In the genomic region with DNA sequence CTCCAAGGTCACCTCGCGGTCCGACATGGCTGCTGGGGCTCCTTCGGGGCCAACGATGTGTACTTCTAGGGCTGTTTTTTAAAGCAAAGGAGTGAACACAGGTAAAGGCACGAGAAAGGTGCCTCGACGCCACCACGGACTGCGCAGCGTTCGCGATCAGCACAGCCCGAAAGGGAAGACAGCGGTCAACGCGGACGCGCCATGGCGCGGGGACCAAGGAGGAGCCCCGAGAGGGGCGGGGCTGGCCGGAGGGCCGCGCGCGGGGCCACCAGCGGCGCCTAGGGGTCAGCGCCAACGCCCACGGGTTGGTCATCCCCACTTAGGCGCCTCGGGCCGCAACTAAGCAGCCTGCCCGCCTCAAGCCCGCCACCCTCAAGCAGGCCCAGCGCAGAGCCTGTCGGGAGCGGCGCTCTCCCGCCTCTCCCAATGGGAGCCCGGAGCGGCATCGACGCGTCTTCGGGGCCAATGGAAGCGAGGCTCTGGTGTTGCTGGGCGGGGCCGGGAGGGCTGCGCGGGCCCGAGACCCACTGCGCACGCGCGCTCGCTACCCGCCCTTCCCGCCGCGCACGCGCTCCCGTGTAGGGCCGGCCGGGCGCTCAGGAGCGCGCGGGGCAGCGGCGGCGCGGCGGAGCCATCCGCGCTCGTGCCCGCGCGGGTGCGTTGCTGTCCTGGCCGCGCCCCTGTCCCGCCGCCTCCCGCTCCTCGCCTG, we compare ENCODE assay signal across 8 cellular contexts. TPM values are rescaled to one million over a fixed set of nuclear protein-coding genes. Genes with fewer than 3 reads are reported as not detected.
DNase-seq lines count a peak whose midpoint lies in the region; ATAC-seq and TF ChIP-seq lines count a peak whose summit lies in the region.

A gene with protein sequence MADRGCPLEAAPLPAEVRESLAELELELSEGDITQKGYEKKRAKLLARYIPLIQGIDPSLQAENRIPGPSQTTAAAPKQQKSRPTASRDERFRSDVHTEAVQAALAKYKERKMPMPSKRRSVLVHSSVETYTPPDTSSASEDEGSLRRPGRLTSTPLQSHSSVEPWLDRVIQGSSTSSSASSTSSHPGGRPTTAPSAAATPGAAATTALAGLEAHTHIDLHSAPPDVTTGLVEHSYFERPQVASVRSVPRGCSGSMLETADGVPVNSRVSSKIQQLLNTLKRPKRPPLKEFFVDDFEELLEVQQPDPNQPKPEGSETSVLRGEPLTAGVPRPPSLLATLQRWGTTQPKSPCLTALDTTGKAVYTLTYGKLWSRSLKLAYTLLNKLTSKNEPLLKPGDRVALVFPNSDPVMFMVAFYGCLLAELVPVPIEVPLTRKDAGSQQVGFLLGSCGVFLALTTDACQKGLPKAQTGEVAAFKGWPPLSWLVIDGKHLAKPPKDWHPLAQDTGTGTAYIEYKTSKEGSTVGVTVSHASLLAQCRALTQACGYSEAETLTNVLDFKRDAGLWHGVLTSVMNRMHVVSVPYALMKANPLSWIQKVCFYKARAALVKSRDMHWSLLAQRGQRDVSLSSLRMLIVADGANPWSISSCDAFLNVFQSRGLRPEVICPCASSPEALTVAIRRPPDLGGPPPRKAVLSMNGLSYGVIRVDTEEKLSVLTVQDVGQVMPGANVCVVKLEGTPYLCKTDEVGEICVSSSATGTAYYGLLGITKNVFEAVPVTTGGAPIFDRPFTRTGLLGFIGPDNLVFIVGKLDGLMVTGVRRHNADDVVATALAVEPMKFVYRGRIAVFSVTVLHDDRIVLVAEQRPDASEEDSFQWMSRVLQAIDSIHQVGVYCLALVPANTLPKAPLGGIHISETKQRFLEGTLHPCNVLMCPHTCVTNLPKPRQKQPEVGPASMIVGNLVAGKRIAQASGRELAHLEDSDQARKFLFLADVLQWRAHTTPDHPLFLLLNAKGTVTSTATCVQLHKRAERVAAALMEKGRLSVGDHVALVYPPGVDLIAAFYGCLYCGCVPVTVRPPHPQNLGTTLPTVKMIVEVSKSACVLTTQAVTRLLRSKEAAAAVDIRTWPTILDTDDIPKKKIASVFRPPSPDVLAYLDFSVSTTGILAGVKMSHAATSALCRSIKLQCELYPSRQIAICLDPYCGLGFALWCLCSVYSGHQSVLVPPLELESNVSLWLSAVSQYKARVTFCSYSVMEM (N-terminal part only) (plus strand): TSS at position 577 of the 709 bp plus-strand sequence. CDS start 241 bp downstream, outside the sequence.

- no peaks in the 10 kb centered on the region for H3K27me3 ChIP-seq in left ventricle myocardium inferior (ENCODE audit: low read depth)
- H3K27me3 ChIP-seq in upper lobe of right lung, result no peaks in the 10 kb centered on the region

- H3K36me3 Mint-ChIP-seq in T-helper 17 cell (ENCODE audit: low read depth) (no peaks in the 10 kb centered on the region), progenitor cell of endocrine pancreas (ENCODE audit: insufficient read depth) (peaks cover 1% of the 10 kb centered on the region)

- TF ChIP-seq CTCF in left ventricle myocardium inferior (IDR thresholded peaks at IDR 0.05; ENCODE audit: borderline replicate concordance) (no peak), progenitor cell of endocrine pancreas (IDR thresholded peaks at IDR 0.05; ENCODE audit: unreplicated experiment) (peak; percentile 21), upper lobe of right lung (IDR thresholded peaks at IDR 0.05) (peak; percentile 13)

- H3K4me1 ChIP-seq in left ventricle myocardium inferior (peaks cover 93% of the 10 kb centered on the region), upper lobe of right lung (peaks cover 26% of the 10 kb centered on the region)

- H3K4me3 Mint-ChIP-seq in T-helper 17 cell, result peak within 1 kb of the TSS; percentile 93
- peak within 1 kb of the TSS; percentile 87 for H3K4me3 Mint-ChIP-seq in progenitor cell of endocrine pancreas (ENCODE audit: low read depth)

- H3K4me1 Mint-ChIP-seq in T-helper 17 cell (peaks cover 29% of the 10 kb centered on the region), progenitor cell of endocrine pancreas (ENCODE audit: low read depth) (peaks cover 7% of the 10 kb centered on the region)

- H3K27ac ChIP-seq in left ventricle myocardium inferior (replicated peaks) (peak within 1 kb of the TSS; percentile 98), upper lobe of right lung (peak within 1 kb of the TSS; percentile 90)

- intact Hi-C loops in left ventricle myocardium inferior (cut with micrococcal nuclease) (no loop called here), upper lobe of right lung (cut with DNase I) (no loop called here)

- H3K36me3 ChIP-seq in left ventricle myocardium inferior, result peaks cover 13% of the 10 kb centered on the region
- no peaks in the 10 kb centered on the region for H3K36me3 ChIP-seq in upper lobe of right lung

- H3K27me3 Mint-ChIP-seq in T-helper 17 cell (no peaks in the 10 kb centered on the region), progenitor cell of endocrine pancreas (no peaks in the 10 kb centered on the region)

- H3K9me3 Mint-ChIP-seq in progenitor cell of endocrine pancreas (ENCODE audit: low read depth), result no peaks in the 10 kb centered on the region

- DNase-seq in NCI-H187 (lab: John Stamatoyannopoulos, UW), result peak; percentile 89 to 96
- DNase-seq in T-helper 17 cell, result peak; percentile 92 to 97 (median 95)
- DNase-seq in amygdala (lab: John Stamatoyannopoulos, UW), result peak; percentile 52 to 97 (median 92)
- peak; percentile 95 for DNase-seq in left ventricle myocardium inferior
- DNase-seq in progenitor cell of endocrine pancreas (ENCODE audit: low spot score, unreplicated experiment), result peak; percentile 92
- peak; percentile 98 for DNase-seq in upper lobe of right lung

- H3K4me3 ChIP-seq in left ventricle myocardium inferior, result peak within 1 kb of the TSS; percentile 98
- peak within 1 kb of the TSS; percentile 95 for H3K4me3 ChIP-seq in upper lobe of right lung

- H3K27ac Mint-ChIP-seq in T-helper 17 cell (peak within 1 kb of the TSS; percentile 77), progenitor cell of endocrine pancreas (peak within 1 kb of the TSS; percentile 96)

- ATAC-seq in GM18502 (IDR thresholded peaks at IDR 0.05; ENCODE audit: poor library complexity, unreplicated experiment) (peak; percentile 94), HG02943 (IDR thresholded peaks at IDR 0.05; ENCODE audit: low read depth, unreplicated experiment) (peak; percentile 84), T-helper 17 cell (peak; percentile 99), upper lobe of right lung (peak; percentile 97)

- H3K9me3 ChIP-seq in T-helper 17 cell (ENCODE audit: control insufficient read depth, low read length, poor library complexity, severe bottlenecking) (no peaks in the 10 kb centered on the region), left ventricle myocardium inferior (replicated peaks) (no peaks in the 10 kb centered on the region), upper lobe of right lung (no peaks in the 10 kb centered on the region)

RNA-seq across cellular contexts. Expression of the gene that starts here (rescaled TPM):
- total RNA-seq in T-helper 17 cell (10 to 100 TPM; 74.2 to 85.8 TPM), left ventricle myocardium inferior (25.9 TPM), progenitor cell of endocrine pancreas (70.2 and 70.7 TPM in 2 replicates), upper lobe of right lung (35.6 TPM)

Comparison
In these comparisons a context has a peak if more than half of its experiments do, and no peak if none do; other contexts are left out.
1. Peak in every context shown above with its lines: DNase-seq, ATAC-seq, H3K4me3 ChIP-seq and H3K27ac ChIP-seq.